ENCODE assay signal across 27 cellular contexts in the genomic region with DNA sequence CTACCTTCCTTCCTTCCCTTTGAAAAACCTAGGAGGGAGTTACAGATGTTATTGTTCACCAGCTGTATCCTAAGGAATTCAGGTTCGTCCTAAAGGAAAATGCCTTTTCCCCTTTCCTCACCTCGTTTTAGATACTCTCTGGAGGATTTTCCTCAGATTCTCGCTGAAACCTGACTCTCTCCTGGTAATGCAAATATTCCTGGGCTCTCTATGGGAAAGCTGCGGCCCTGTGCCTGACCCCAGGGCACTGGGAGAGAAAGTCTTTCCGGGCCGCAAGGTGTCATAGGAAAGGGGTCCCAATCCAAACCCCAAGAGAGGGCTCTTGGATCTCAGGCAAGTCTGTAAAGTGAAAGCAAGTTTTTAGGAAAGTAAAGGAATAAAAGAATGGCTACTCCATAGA. TPM values are rescaled to one million over a fixed set of nuclear protein-coding genes. Genes with fewer than 3 reads are reported as not detected.
DNase-seq lines count a peak whose midpoint lies in the region; ATAC-seq, FAIRE-seq and TF ChIP-seq lines count a peak whose summit lies in the region.
"Had no signal": no experiment of that assay in that cellular context is flagged by ENCODE, and none has a peak within 500 bp of the region (broad histone marks: within the 10 kb centered on the region; RNA-seq: fewer than 3 reads in every experiment).

No MANE protein-coding gene starts in this region.

- TF ChIP-seq CTCF in WTC11 (IDR thresholded peaks at IDR 0.05) (no peak), progenitor cell of endocrine pancreas (IDR thresholded peaks at IDR 0.05; ENCODE audit: unreplicated experiment) (no peak)

- DNase-seq in WTC11 (ENCODE audit: low spot score) (peak; percentile 20), left kidney (ENCODE audit: low read depth, low spot score) (peak; percentile 31), progenitor cell of endocrine pancreas (ENCODE audit: low spot score, unreplicated experiment) (no peak), NCI-H2029 treated with DMSO at 0.1 percent for 48 hours (lab: John Stamatoyannopoulos, UW) (no peak), RCC 7860 (ENCODE audit: low spot score) (no peak), MG63 (no peak)
- DNase-seq: ACHN; C1 segment of cervical spinal cord; Calu3; CD8-positive, alpha-beta T cell; DMS153; GOT3; Karpas-422; NCI-H1417; NCI-H1694 treated with DMSO at 0.1 percent for 48 hours; NCI-H446 treated with DMSO at 0.1 percent for 48 hours; NCI-H69; Peyer's patch; SJCRH30; T-helper 1 cell had no signal

- H3K27me3 Mint-ChIP-seq in WTC11 (ENCODE audit: low read depth), result no peaks in the 10 kb centered on the region
- no peaks in the 10 kb centered on the region for H3K27me3 Mint-ChIP-seq in progenitor cell of endocrine pancreas

- FAIRE-seq in RCC 7860 (lab: Jason Lieb, UNC), result no peak
- FAIRE-seq: G401.6, GM12892 had no signal

- CTCF ChIA-PET in WTC11 (lab: Charles Lee), result interaction anchor here (0.7 kb wide), 1 partner anchor 85 kb away, joined by 4 read pairs; no protein-coding TSS in a partner anchor

- H3K4me3 Mint-ChIP-seq in WTC11, result peak overlapping the region; percentile 16; the same call in 1 of the 2 replicates
- no peak overlapping the region for H3K4me3 Mint-ChIP-seq in progenitor cell of endocrine pancreas (ENCODE audit: low read depth)
- H3K4me3 Mint-ChIP-seq: CD8-positive, alpha-beta T cell had no signal

- no peak overlapping the region for H3K9ac ChIP-seq in HUES48 (ENCODE audit: low read depth, low read length)

- H3K4me1 ChIP-seq in HUES48 (ENCODE audit: control insufficient read depth, insufficient read depth, low read length), result peaks cover 23% of the 10 kb centered on the region
- H3K4me1 ChIP-seq: Peyer's patch, SJCRH30 had no signal

- H3K36me3 Mint-ChIP-seq in WTC11 (no peaks in the 10 kb centered on the region), progenitor cell of endocrine pancreas (ENCODE audit: insufficient read depth) (no peaks in the 10 kb centered on the region)
- H3K36me3 Mint-ChIP-seq: CD8-positive, alpha-beta T cell had no signal

- peak overlapping the region; percentile 77 for H3K27ac ChIP-seq in HUES48 (ENCODE audit: low read depth, low read length)
- H3K27ac ChIP-seq: HL-60, Peyer's patch, SJCRH30 had no signal

- no peak overlapping the region for H3K4me3 ChIP-seq in HUES48 (ENCODE audit: low read depth, low read length)
- no peak overlapping the region for H3K4me3 ChIP-seq in MG63
- H3K4me3 ChIP-seq: Peyer's patch, SJCRH30 had no signal

- H3K27me3 ChIP-seq in HUES48 (ENCODE audit: control insufficient read depth, insufficient read depth, low read length) (no peaks in the 10 kb centered on the region), MG63 (no peaks in the 10 kb centered on the region)
- H3K27me3 ChIP-seq: Peyer's patch, SJCRH30 had no signal

- H3K9me3 Mint-ChIP-seq in WTC11 (no peaks in the 10 kb centered on the region), progenitor cell of endocrine pancreas (ENCODE audit: low read depth) (no peaks in the 10 kb centered on the region)
- H3K9me3 Mint-ChIP-seq: CD8-positive, alpha-beta T cell had no signal

- ATAC-seq in WTC11 (peak; percentile 39), HG03521 (IDR thresholded peaks at IDR 0.05; ENCODE audit: unreplicated experiment) (no peak)
- ATAC-seq: CD8-positive, alpha-beta T cell had no signal

- POLR2A ChIA-PET in WTC11 (lab: Charles Lee), result no interaction called here

- H3K4me1 Mint-ChIP-seq in WTC11 (peaks cover 35% of the 10 kb centered on the region), progenitor cell of endocrine pancreas (ENCODE audit: low read depth) (peaks cover 30% of the 10 kb centered on the region)

- H3K27ac Mint-ChIP-seq in WTC11, result peak overlapping the region; percentile 97
- peak overlapping the region; percentile 64 for H3K27ac Mint-ChIP-seq in progenitor cell of endocrine pancreas
- H3K27ac Mint-ChIP-seq: CD8-positive, alpha-beta T cell had no signal

- H3K9me3 ChIP-seq in HUES48 (ENCODE audit: control insufficient read depth, insufficient read depth, low read length) (no peaks in the 10 kb centered on the region), MG63 (no peaks in the 10 kb centered on the region)
- H3K9me3 ChIP-seq: Peyer's patch, SJCRH30 had no signal

- H3K36me3 ChIP-seq in HUES48 (ENCODE audit: control insufficient read depth, insufficient read depth, low read length) (no peaks in the 10 kb centered on the region), MG63 (no peaks in the 10 kb centered on the region)
- H3K36me3 ChIP-seq: Peyer's patch, SJCRH30 had no signal

TF ChIP-seq in WTC11, 78 proteins besides CTCF, POLR2A, EP300 and RAD21 (continues in another document):
- TF ChIP-seq, protein P1, sequence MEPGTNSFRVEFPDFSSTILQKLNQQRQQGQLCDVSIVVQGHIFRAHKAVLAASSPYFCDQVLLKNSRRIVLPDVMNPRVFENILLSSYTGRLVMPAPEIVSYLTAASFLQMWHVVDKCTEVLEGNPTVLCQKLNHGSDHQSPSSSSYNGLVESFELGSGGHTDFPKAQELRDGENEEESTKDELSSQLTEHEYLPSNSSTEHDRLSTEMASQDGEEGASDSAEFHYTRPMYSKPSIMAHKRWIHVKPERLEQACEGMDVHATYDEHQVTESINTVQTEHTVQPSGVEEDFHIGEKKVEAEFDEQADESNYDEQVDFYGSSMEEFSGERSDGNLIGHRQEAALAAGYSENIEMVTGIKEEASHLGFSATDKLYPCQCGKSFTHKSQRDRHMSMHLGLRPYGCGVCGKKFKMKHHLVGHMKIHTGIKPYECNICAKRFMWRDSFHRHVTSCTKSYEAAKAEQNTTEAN (CRISPR knock-in tag; IDR thresholded peaks at IDR 0.05), result no peak
- TF ChIP-seq, protein P2, sequence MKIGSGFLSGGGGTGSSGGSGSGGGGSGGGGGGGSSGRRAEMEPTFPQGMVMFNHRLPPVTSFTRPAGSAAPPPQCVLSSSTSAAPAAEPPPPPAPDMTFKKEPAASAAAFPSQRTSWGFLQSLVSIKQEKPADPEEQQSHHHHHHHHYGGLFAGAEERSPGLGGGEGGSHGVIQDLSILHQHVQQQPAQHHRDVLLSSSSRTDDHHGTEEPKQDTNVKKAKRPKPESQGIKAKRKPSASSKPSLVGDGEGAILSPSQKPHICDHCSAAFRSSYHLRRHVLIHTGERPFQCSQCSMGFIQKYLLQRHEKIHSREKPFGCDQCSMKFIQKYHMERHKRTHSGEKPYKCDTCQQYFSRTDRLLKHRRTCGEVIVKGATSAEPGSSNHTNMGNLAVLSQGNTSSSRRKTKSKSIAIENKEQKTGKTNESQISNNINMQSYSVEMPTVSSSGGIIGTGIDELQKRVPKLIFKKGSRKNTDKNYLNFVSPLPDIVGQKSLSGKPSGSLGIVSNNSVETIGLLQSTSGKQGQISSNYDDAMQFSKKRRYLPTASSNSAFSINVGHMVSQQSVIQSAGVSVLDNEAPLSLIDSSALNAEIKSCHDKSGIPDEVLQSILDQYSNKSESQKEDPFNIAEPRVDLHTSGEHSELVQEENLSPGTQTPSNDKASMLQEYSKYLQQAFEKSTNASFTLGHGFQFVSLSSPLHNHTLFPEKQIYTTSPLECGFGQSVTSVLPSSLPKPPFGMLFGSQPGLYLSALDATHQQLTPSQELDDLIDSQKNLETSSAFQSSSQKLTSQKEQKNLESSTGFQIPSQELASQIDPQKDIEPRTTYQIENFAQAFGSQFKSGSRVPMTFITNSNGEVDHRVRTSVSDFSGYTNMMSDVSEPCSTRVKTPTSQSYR (CRISPR knock-in tag; IDR thresholded peaks at IDR 0.05), result no peak
- TF ChIP-seq, protein P3, sequence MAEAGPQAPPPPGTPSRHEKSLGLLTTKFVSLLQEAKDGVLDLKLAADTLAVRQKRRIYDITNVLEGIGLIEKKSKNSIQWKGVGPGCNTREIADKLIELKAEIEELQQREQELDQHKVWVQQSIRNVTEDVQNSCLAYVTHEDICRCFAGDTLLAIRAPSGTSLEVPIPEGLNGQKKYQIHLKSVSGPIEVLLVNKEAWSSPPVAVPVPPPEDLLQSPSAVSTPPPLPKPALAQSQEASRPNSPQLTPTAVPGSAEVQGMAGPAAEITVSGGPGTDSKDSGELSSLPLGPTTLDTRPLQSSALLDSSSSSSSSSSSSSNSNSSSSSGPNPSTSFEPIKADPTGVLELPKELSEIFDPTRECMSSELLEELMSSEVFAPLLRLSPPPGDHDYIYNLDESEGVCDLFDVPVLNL (CRISPR knock-in tag; IDR thresholded peaks at IDR 0.05; ENCODE audit: borderline replicate concordance, low read depth), result no peak
- no peak for TF ChIP-seq CBFB (CRISPR knock-in tag; IDR thresholded peaks at IDR 0.05; ENCODE audit: low read depth)
- TF ChIP-seq PRRX2 (CRISPR knock-in tag; IDR thresholded peaks at IDR 0.05), result no peak

RNA-seq across cellular contexts. Expression of a gene that starts 13.1 kb away (rescaled TPM):
- total RNA-seq in WTC11 (2021) (not detected in 3 replicates), progenitor cell of endocrine pancreas (not detected in 2 replicates)
- total RNA-seq in MG63 (2014; rRNA removed; shearing (Covaris generic); ENCODE audit: low replicate concordance), result not detected in 2 replicates
- total RNA-seq: Calu3; CD8-positive, alpha-beta T cell; HT1080; M059J; Peyer's patch; SJCRH30 had no signal

RNA-seq across cellular contexts. Expression of a gene that starts 33.5 kb away (rescaled TPM):
- total RNA-seq in WTC11 (2021) (not detected in 3 replicates), progenitor cell of endocrine pancreas (not detected in 2 replicates)
- total RNA-seq in MG63 (2014; rRNA removed; shearing (Covaris generic); ENCODE audit: low replicate concordance), result not detected in 2 replicates
- total RNA-seq: Calu3; CD8-positive, alpha-beta T cell; HT1080; M059J; Peyer's patch; SJCRH30 had no signal

RNA-seq across cellular contexts. Expression of a gene that starts 41.8 kb away (rescaled TPM):
- total RNA-seq in WTC11 (2021) (not detected in 3 replicates), progenitor cell of endocrine pancreas (not detected in 2 replicates)
- not detected in 2 replicates for total RNA-seq in MG63 (2014; rRNA removed; shearing (Covaris generic); ENCODE audit: low replicate concordance)
- total RNA-seq: Calu3; CD8-positive, alpha-beta T cell; HT1080; M059J; Peyer's patch; SJCRH30 had no signal

RNA-seq across cellular contexts. Expression of a gene that starts 52.9 kb away (rescaled TPM):
- total RNA-seq in WTC11 (2021), result not detected in 3 replicates
- total RNA-seq in progenitor cell of endocrine pancreas, result not detected in 2 replicates
- total RNA-seq in MG63 (2014; rRNA removed; shearing (Covaris generic); ENCODE audit: low replicate concordance), result not detected in 2 replicates
- total RNA-seq: Calu3; CD8-positive, alpha-beta T cell; HT1080; M059J; Peyer's patch; SJCRH30 had no signal

Comparison
In these comparisons a context has a peak if more than half of its experiments do, and no peak if none do; other contexts are left out.
1. DNase-seq: peak in WTC11 (single experiment) and left kidney (single experiment); none in progenitor cell of endocrine pancreas (single experiment), NCI-H2029 treated with DMSO at 0.1 percent for 48 hours (single experiment), RCC 7860 (single experiment) and MG63 (single experiment).